ENCODE assay signal across 30 cellular contexts in genomic region chr3:139523166-139523565, GRCh38. TPM values are rescaled to one million over a fixed set of nuclear protein-coding genes. Genes with fewer than 3 reads are reported as not detected.
"Had no signal": no experiment of that assay in that cellular context is flagged by ENCODE, and none has a peak within 500 bp of the region (broad histone marks: within the 10 kb centered on the region; RNA-seq: fewer than 3 reads in every experiment).

No MANE protein-coding gene starts in this region.

- H3K27me3 ChIP-seq: ascending aorta, breast epithelium, cardiac muscle cell, colonic mucosa, dorsolateral prefrontal cortex, foreskin keratinocyte, gastrocnemius medialis had no signal

- H3K9me3 ChIP-seq: ascending aorta, breast epithelium, colonic mucosa, gastrocnemius medialis had no signal

- ATAC-seq: activated naive CD4-positive, alpha-beta T cell treated with anti-CD3 and anti-CD28 coated beads, Interleukin-2, amount 50 U/mL, for 72 hours; activated T-cell treated with anti-CD3 and anti-CD28 coated beads, Interleukin-2, amount 50 U/mL, for 72 hours; esophagus mucosa; foreskin keratinocyte; gastrocnemius medialis; T-helper 17 cell had no signal

- H3K4me3 ChIP-seq: ascending aorta, breast epithelium, cardiac muscle cell, colonic mucosa, dorsolateral prefrontal cortex, gastrocnemius medialis had no signal

- H3K4me1 ChIP-seq: ascending aorta, breast epithelium, colonic mucosa, foreskin keratinocyte had no signal

- H3K36me3 ChIP-seq: breast epithelium, colonic mucosa, gastrocnemius medialis had no signal

- DNase-seq: activated CD4-positive, alpha-beta memory T cell treated with anti-CD3 and anti-CD28 coated beads, Interleukin-2, amount 10 ng/mL, durations not matched to agents 7 days and 5 days; activated CD4-positive, alpha-beta T cell treated with anti-CD3 and anti-CD28 coated beads for 1 hour; activated CD4-positive, alpha-beta T cell treated with anti-CD3 and anti-CD28 coated beads for 4 hours; activated CD4-positive, alpha-beta T cell treated with anti-CD3 and anti-CD28 coated beads, Interleukin-2, amount 10 ng/mL, durations not matched to agents 7 days and 5 days; activated CD4-positive, alpha-beta T cell treated with anti-CD3 and anti-CD28 coated beads, Interleukin-2, amount 50 U/mL, for 4 hours; activated CD8-positive, alpha-beta memory T cell treated with anti-CD3 and anti-CD28 coated beads, Interleukin-2, amount 50 U/mL, for 48 hours; activated gamma-delta T cell; activated naive CD4-positive, alpha-beta T cell; activated naive CD4-positive, alpha-beta T cell treated with anti-CD3 and anti-CD28 coated beads, Interleukin-2, amount 10 ng/mL, durations not matched to agents 7 days and 5 days; activated naive CD8-positive, alpha-beta T cell treated with anti-CD3 and anti-CD28 coated beads, Interleukin-2, amount 10 ng/mL, durations not matched to agents 7 days and 5 days; activated T-cell treated with anti-CD3 and anti-CD28 coated beads for 4 hours; activated T-cell treated with anti-CD3 and anti-CD28 coated beads, Interleukin-2, amount 50 U/mL, for 24 hours; activated T-cell treated with anti-CD3 and anti-CD28 coated beads, Interleukin-2, amount 50 U/mL, for 72 hours; central memory CD4-positive, alpha-beta T cell; cerebellar nuclear complex; colonic mucosa; dorsolateral prefrontal cortex; effector memory CD4-positive, alpha-beta T cell; foreskin keratinocyte; gastrocnemius medialis; T-helper 1 cell; T-helper 17 cell; T1000 had no signal

- H3K27ac ChIP-seq: ascending aorta, breast epithelium, cardiac muscle cell, colonic mucosa, dorsolateral prefrontal cortex, foreskin keratinocyte, gastrocnemius medialis had no signal

RNA-seq across cellular contexts. Expression of gene RBP1, which starts 16.4 kb away (rescaled TPM):
- total RNA-seq: activated CD4-positive, alpha-beta memory T cell treated with anti-CD3 and anti-CD28 coated beads, Interleukin-2, amount 10 ng/mL, durations not matched to agents 7 days and 5 days; activated CD4-positive, alpha-beta T cell treated with anti-CD3 and anti-CD28 coated beads, Interleukin-2, amount 10 ng/mL, durations not matched to agents 7 days and 5 days; activated naive CD4-positive, alpha-beta T cell treated with anti-CD3 and anti-CD28 coated beads, Interleukin-2, amount 50 U/mL, for 72 hours; activated naive CD8-positive, alpha-beta T cell treated with anti-CD3 and anti-CD28 coated beads, Interleukin-2, amount 10 ng/mL, durations not matched to agents 7 days and 5 days; activated T-cell treated with anti-CD3 and anti-CD28 coated beads, Interleukin-2, amount 50 U/mL, for 72 hours; T-helper 17 cell had no signal

RNA-seq across cellular contexts. Expression of gene RBP2, which starts 46.9 kb away (rescaled TPM):
- total RNA-seq: activated CD4-positive, alpha-beta memory T cell treated with anti-CD3 and anti-CD28 coated beads, Interleukin-2, amount 10 ng/mL, durations not matched to agents 7 days and 5 days; activated CD4-positive, alpha-beta T cell treated with anti-CD3 and anti-CD28 coated beads, Interleukin-2, amount 10 ng/mL, durations not matched to agents 7 days and 5 days; activated naive CD4-positive, alpha-beta T cell treated with anti-CD3 and anti-CD28 coated beads, Interleukin-2, amount 50 U/mL, for 72 hours; activated naive CD8-positive, alpha-beta T cell treated with anti-CD3 and anti-CD28 coated beads, Interleukin-2, amount 10 ng/mL, durations not matched to agents 7 days and 5 days; activated T-cell treated with anti-CD3 and anti-CD28 coated beads, Interleukin-2, amount 50 U/mL, for 72 hours; ascending aorta; cardiac muscle cell; dorsolateral prefrontal cortex; endodermal cell; epithelial cell of proximal tubule; esophagus mucosa; foreskin keratinocyte; gastrocnemius medialis; T-helper 17 cell had no signal
- polyA plus RNA-seq: cardiac muscle cell, foreskin keratinocyte had no signal
